11 cellular contexts compared by ENCODE assay signal in the genomic region with DNA sequence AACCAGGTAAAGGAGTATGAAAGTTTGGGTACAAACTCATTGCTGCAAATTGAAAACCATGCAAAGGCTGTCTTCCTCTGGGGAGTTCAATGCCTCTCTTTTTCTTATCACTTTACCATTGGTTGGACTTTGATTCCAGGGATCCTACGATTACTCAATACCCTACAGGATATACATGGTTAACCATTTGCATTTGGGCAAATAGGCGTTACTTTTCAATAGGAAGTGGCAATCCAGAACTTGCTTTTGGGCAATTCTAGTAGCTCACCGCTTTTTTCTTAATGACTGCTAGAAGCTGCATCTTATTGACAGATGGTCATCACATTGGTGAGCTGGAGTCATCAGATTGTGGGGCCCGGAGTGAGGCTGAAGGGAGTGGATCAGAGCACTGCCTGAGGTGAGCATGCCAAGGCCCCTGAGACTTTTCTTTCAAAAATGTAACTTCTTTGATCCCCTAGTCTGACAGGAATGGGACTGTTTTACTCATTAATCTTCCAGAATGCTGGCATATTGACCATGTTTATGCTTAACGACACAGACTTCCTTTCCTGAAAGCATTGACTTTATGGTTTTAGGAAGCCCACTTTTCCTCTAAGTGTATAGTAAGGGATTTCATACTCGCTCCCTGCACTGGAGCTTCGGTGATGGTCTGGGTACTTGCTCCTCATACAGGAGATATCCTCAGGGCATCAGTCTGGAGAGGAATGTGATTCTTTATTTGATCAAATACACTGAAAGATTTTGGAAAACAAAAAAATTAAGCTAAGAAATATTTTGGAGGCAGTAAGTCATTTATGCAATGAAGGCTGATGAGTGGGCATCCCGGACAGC. TPM values are rescaled to one million over a fixed set of nuclear protein-coding genes. Genes with fewer than 3 reads are reported as not detected.
DNase-seq lines count a peak whose midpoint lies in the region; ATAC-seq and TF ChIP-seq lines count a peak whose summit lies in the region.
"Had no signal": no experiment of that assay in that cellular context is flagged by ENCODE, and none has a peak within 500 bp of the region (broad histone marks: within the 10 kb centered on the region; RNA-seq: fewer than 3 reads in every experiment).

A gene (plus strand): TSS at position 270 of the 831 bp plus-strand sequence. CDS start 13,039 bp downstream, outside the sequence.

- WGBS in stomach, 5 donors, result 62 to 66% (median 63%) methylated on average over 8 of the region's 8 CpGs
- WGBS in thyroid gland, 2 donors, result 85 to 87% methylated on average over 8 of the region's 8 CpGs

- H3K27me3 ChIP-seq in colonic mucosa, result no peaks in the 10 kb centered on the region
- H3K27me3 ChIP-seq in stomach, result peaks cover 0 to 23% (median 0%) of the 10 kb centered on the region in 3 donors
- H3K27me3 ChIP-seq in Karpas-422 (ENCODE audit: low read length), result no peaks in the 10 kb centered on the region
- H3K27me3 ChIP-seq in thyroid gland, result no peaks in the 10 kb centered on the region

- H3K27ac ChIP-seq in colonic mucosa (peak within 1 kb of the TSS; percentile 11), stomach (peak within 1 kb of the TSS in 3 of 5 donors; percentile 15 to 35 (median 31)), Karpas-422 (ENCODE audit: low read length) (no peak within 1 kb of the TSS), thyroid gland (no peak within 1 kb of the TSS)

- H3K4me1 ChIP-seq in colonic mucosa, result peaks cover 4% of the 10 kb centered on the region
- peaks cover 0 to 8% (median 0%) of the 10 kb centered on the region in 4 donors for H3K4me1 ChIP-seq in stomach
- peaks cover 35% of the 10 kb centered on the region for H3K4me1 ChIP-seq in Karpas-422 (ENCODE audit: low read length)
- no peaks in the 10 kb centered on the region for H3K4me1 ChIP-seq in thyroid gland

- no peak within 1 kb of the TSS for H2AFZ ChIP-seq in Karpas-422 (ENCODE audit: low read length)

- no peak within 1 kb of the TSS for H3K4me2 ChIP-seq in Karpas-422 (ENCODE audit: low read depth, low read length, poor library complexity, severe bottlenecking)

- H3K36me3 Mint-ChIP-seq in activated T-cell treated with anti-CD3 and anti-CD28 coated beads, Interleukin-2, amount 50 U/mL, for 4 hours (ENCODE audit: insufficient read depth), result peaks cover under 1% of the 10 kb centered on the region

- H3K27me3 Mint-ChIP-seq in activated T-cell treated with anti-CD3 and anti-CD28 coated beads, Interleukin-2, amount 50 U/mL, for 4 hours (ENCODE audit: low read depth), result no peaks in the 10 kb centered on the region

- no peaks in the 10 kb centered on the region for H3K9me3 Mint-ChIP-seq in activated T-cell treated with anti-CD3 and anti-CD28 coated beads, Interleukin-2, amount 50 U/mL, for 4 hours

- ATAC-seq in activated T-cell treated with anti-CD3 and anti-CD28 coated beads, Interleukin-2, amount 50 U/mL, for 4 hours, result no peak
- peak; percentile 19 for ATAC-seq in HG03175 (IDR thresholded peaks at IDR 0.05; ENCODE audit: unreplicated experiment)
- ATAC-seq: right cardiac atrium had no signal

- no peak for TF ChIP-seq EP300 in stomach (IDR thresholded peaks at IDR 0.05)

- no peak for TF ChIP-seq CTCF in colonic mucosa (IDR thresholded peaks at IDR 0.05)
- no peak for TF ChIP-seq CTCF in stomach (IDR thresholded peaks at IDR 0.05)
- no peak for TF ChIP-seq CTCF in thyroid gland (IDR thresholded peaks at IDR 0.05)

- no peak within 1 kb of the TSS for H3K4me3 ChIP-seq in colonic mucosa
- no peak within 1 kb of the TSS for H3K4me3 ChIP-seq in stomach
- H3K4me3 ChIP-seq in Karpas-422 (ENCODE audit: low read length), result no peak within 1 kb of the TSS
- H3K4me3 ChIP-seq in thyroid gland (replicated peaks in 1 of 3), result no peak within 1 kb of the TSS

- H3K36me3 ChIP-seq in colonic mucosa, result no peaks in the 10 kb centered on the region
- no peaks in the 10 kb centered on the region for H3K36me3 ChIP-seq in stomach
- H3K36me3 ChIP-seq in Karpas-422 (ENCODE audit: insufficient read depth, low read length), result no peaks in the 10 kb centered on the region
- H3K36me3 ChIP-seq in thyroid gland, result no peaks in the 10 kb centered on the region

- DNase-seq in activated T-cell treated with anti-CD3 and anti-CD28 coated beads, Interleukin-2, amount 50 U/mL, for 4 hours, result no peak
- DNase-seq in activated T-cell treated with anti-CD3 and anti-CD28 coated beads for 4 hours, result no peak
- no peak for DNase-seq in colonic mucosa
- DNase-seq in stomach, result no peak
- DNase-seq in T1000 (lab: John Stamatoyannopoulos, UW), result no peak
- DNase-seq in Karpas-422, result no peak
- no peak for DNase-seq in thyroid gland
- DNase-seq: ACHN, right cardiac atrium had no signal

- intact Hi-C loops in colonic mucosa (cut with DNase I) (no loop called here), stomach (cut with DNase I; ENCODE audit: low total_unique reads) (no loop called here), thyroid gland (cut with DNase I) (no loop called here)

- no peaks in the 10 kb centered on the region for H3K9me3 ChIP-seq in colonic mucosa
- H3K9me3 ChIP-seq in stomach, result no peaks in the 10 kb centered on the region
- peaks cover 3% of the 10 kb centered on the region; the same call in 1 of the 2 replicates for H3K9me3 ChIP-seq in Karpas-422 (ENCODE audit: low read length)
- H3K9me3 ChIP-seq in thyroid gland, result no peaks in the 10 kb centered on the region

- H3K9me2 ChIP-seq in Karpas-422 (replicated peaks; ENCODE audit: insufficient read depth, low read length), result no peaks in the 10 kb centered on the region

- H3K4me3 Mint-ChIP-seq in activated T-cell treated with anti-CD3 and anti-CD28 coated beads, Interleukin-2, amount 50 U/mL, for 4 hours, result peak within 1 kb of the TSS; percentile 62

- H3K79me2 ChIP-seq in Karpas-422 (ENCODE audit: low read length), result no peaks in the 10 kb centered on the region

- peaks cover 63% of the 10 kb centered on the region for H3K4me1 Mint-ChIP-seq in activated T-cell treated with anti-CD3 and anti-CD28 coated beads, Interleukin-2, amount 50 U/mL, for 4 hours (ENCODE audit: low read depth)

- no peak within 1 kb of the TSS for H3K9ac ChIP-seq in colonic mucosa (ENCODE audit: low read depth in 2 of 2, low read length in 2 of 2)
- H3K9ac ChIP-seq in Karpas-422 (ENCODE audit: low read length), result no peak within 1 kb of the TSS

- no peak for TF ChIP-seq POLR2A in stomach (IDR thresholded peaks at IDR 0.05)
- no peak for TF ChIP-seq POLR2A in thyroid gland (IDR thresholded peaks at IDR 0.05)

- peaks cover 23% of the 10 kb centered on the region; the same call in 1 of the 2 replicates for H4K20me1 ChIP-seq in Karpas-422 (ENCODE audit: insufficient read depth, low read depth, low read length)

RNA-seq across cellular contexts. Expression of the gene that starts here (rescaled TPM):
- total RNA-seq in activated T-cell treated with anti-CD3 and anti-CD28 coated beads, Interleukin-2, amount 50 U/mL, for 4 hours, result 1 to 10 TPM; 1.7 to 8.8 (median 5.1) TPM
- under 1 TPM; 0.49 to 0.53 TPM for total RNA-seq in colonic mucosa
- under 1 TPM in 1 of 5 donors, not detected in 4; 0.92 TPM for total RNA-seq in stomach
- polyA plus RNA-seq in stomach, result under 1 TPM in 1 of 3 donors, not detected in 2; 0.13 TPM
- not detected in 2 replicates for total RNA-seq in Karpas-422 (2014; rRNA removed; shearing (Covaris generic); ENCODE audit: low replicate concordance)
- total RNA-seq in thyroid gland, result under 1 TPM in 1 of 4 donors, not detected in 3; 0.78 TPM
- total RNA-seq: right cardiac atrium, RPMI7951 had no signal
- polyA plus RNA-seq: right cardiac atrium had no signal

Comparison
In these comparisons a context has a peak if more than half of its experiments do, and no peak if none do; other contexts are left out.
1. H3K27ac ChIP-seq: peak in colonic mucosa (single experiment) and stomach (3 of 5); none in Karpas-422 (single experiment) and thyroid gland (0 of 3).